ENCODE assay signal across 24 cellular contexts in genomic region chr19:55426042-55426441, GRCh38. TPM values are rescaled to one million over a fixed set of nuclear protein-coding genes. Genes with fewer than 3 reads are reported as not detected.
"Had no signal": no experiment of that assay in that cellular context is flagged by ENCODE, and none has a peak within 500 bp of the region (broad histone marks: within the 10 kb centered on the region; RNA-seq: fewer than 3 reads in every experiment).

No MANE protein-coding gene starts in this region.

- ATAC-seq: activated naive CD4-positive, alpha-beta T cell treated with anti-CD3 and anti-CD28 coated beads, Interleukin-2, amount 50 U/mL, for 72 hours; foreskin keratinocyte; heart left ventricle; naive thymus-derived CD8-positive, alpha-beta T cell; stimulated activated memory B cell treated with anti-CD40 and anti-IgM and Interleukin-4, amounts not matched to agents 10 μg/mL and 1 μg/mL and 100 μg/mL, for 72 hours; WTC11 had no signal

- FAIRE-seq: colon had no signal

- DNase-seq: activated CD4-positive, alpha-beta memory T cell treated with anti-CD3 and anti-CD28 coated beads for 36 hours; activated CD4-positive, alpha-beta T cell treated with anti-CD3 and anti-CD28 coated beads for 4 hours; activated gamma-delta T cell treated with Interleukin-2 at 50 U/mL for 16 hours; activated T-cell treated with anti-CD3 and anti-CD28 coated beads for 4 hours; endodermal cell; foreskin keratinocyte; heart left ventricle; kidney glomerular epithelial cell; mesenchymal stem cell; naive thymus-derived CD8-positive, alpha-beta T cell; spleen; stimulated activated CD4-positive, alpha-beta T cell treated with anti-CD3 and anti-CD28 coated beads, Interleukin-4, amount 100 ng/mL, for 4 hours; transverse colon; uterus had no signal

RNA-seq across cellular contexts. Expression of gene SHISA7, which starts 17.1 kb away (rescaled TPM):
- total RNA-seq: activated CD4-positive, alpha-beta memory T cell treated with anti-CD3 and anti-CD28 coated beads for 36 hours; activated naive CD4-positive, alpha-beta T cell treated with anti-CD3 and anti-CD28 coated beads, Interleukin-2, amount 50 U/mL, for 72 hours; activated T-helper 1 cell treated with anti-CD3 and anti-CD28 coated beads, Interleukin-12 subunit alpha, Interleukin-12 subunit beta, Interleukin-2, Interleukin-4 antibody, amounts not matched to agents 30 ng/mL and 10 ng/mL and 1 ng/mL, durations not matched to agents 14 hours and 24 hours and 36 hours; cardiac muscle cell; endodermal cell; fibroblast of lung; foreskin keratinocyte; heart left ventricle; naive thymus-derived CD8-positive, alpha-beta T cell; renal cortical epithelial cell; uterus had no signal
- polyA plus RNA-seq: cardiac muscle cell; fibroblast of lung; foreskin keratinocyte; heart left ventricle; liver; naive thymus-derived CD8-positive, alpha-beta T cell had no signal

RNA-seq across cellular contexts. Expression of gene C19orf85, which starts 38.5 kb away (rescaled TPM):
- total RNA-seq: activated CD4-positive, alpha-beta memory T cell treated with anti-CD3 and anti-CD28 coated beads for 36 hours; activated naive CD4-positive, alpha-beta T cell treated with anti-CD3 and anti-CD28 coated beads, Interleukin-2, amount 50 U/mL, for 72 hours; activated T-helper 1 cell treated with anti-CD3 and anti-CD28 coated beads, Interleukin-12 subunit alpha, Interleukin-12 subunit beta, Interleukin-2, Interleukin-4 antibody, amounts not matched to agents 30 ng/mL and 10 ng/mL and 1 ng/mL, durations not matched to agents 14 hours and 24 hours and 36 hours; cardiac muscle cell; epithelial cell of proximal tubule; fibroblast of lung; foreskin keratinocyte; heart left ventricle; liver; naive thymus-derived CD8-positive, alpha-beta T cell; renal cortical epithelial cell; spleen; transverse colon; uterus had no signal
- polyA plus RNA-seq: cardiac muscle cell; fibroblast of lung; foreskin keratinocyte; heart left ventricle; liver; naive thymus-derived CD8-positive, alpha-beta T cell; spleen had no signal
